In genomic region chr6:159098636-159099106, GRCh38 we compare ENCODE assay signal across 9 cellular contexts. TPM values are rescaled to one million over a fixed set of nuclear protein-coding genes. Genes with fewer than 3 reads are reported as not detected.
DNase-seq lines count a peak whose midpoint lies in the region; ATAC-seq and TF ChIP-seq lines count a peak whose summit lies in the region.
"Had no signal": no experiment of that assay in that cellular context is flagged by ENCODE, and none has a peak within 500 bp of the region (broad histone marks: within the 10 kb centered on the region; RNA-seq: fewer than 3 reads in every experiment).

No MANE protein-coding gene starts in this region.

- H3K4me3 Mint-ChIP-seq in CD4-positive, alpha-beta memory T cell, result peak overlapping the region; percentile 71 to 89 (median 81)

- CTCF ChIA-PET in CD4-positive, alpha-beta memory T cell (lab: Charles Lee; ENCODE audit: partially characterized antibody), result interaction anchor here (0.8 to 2.3 kb wide), 11 partner anchors 12 to 98 kb away, joined by 3 to 16 read pairs (median 4); partner anchors contain the start of genes RSPH3 and TAGAP
- CTCF ChIA-PET in OCI-LY7 (lab: Charles Lee; ENCODE audit: unreplicated experiment), result no interaction called here

- H3K27me3 Mint-ChIP-seq in CD4-positive, alpha-beta memory T cell, result no peaks in the 10 kb centered on the region

- H3K9me3 Mint-ChIP-seq in CD4-positive, alpha-beta memory T cell, result no peaks in the 10 kb centered on the region

- H3K9me3 ChIP-seq in CD4-positive, alpha-beta memory T cell (ENCODE audit: control insufficient read depth in 1 of 2, low read length in 2 of 2), result no peaks in the 10 kb centered on the region
- H3K9me3 ChIP-seq in OCI-LY7 (ENCODE audit: low read length), result no peaks in the 10 kb centered on the region

- H3K4me1 Mint-ChIP-seq in CD4-positive, alpha-beta memory T cell, result peaks cover 43 to 82% (median 60%) of the 10 kb centered on the region in 4 donors

- BruUV-seq in OCI-LY7 (replicated peaks; lab: Mats Ljungman, UMichigan), result no TSS peak

- no peak for ATAC-seq in HG02973 (IDR thresholded peaks at IDR 0.05; ENCODE audit: unreplicated experiment)
- ATAC-seq in GM18867 (IDR thresholded peaks at IDR 0.05; ENCODE audit: unreplicated experiment), result no peak

- peaks cover 64% of the 10 kb centered on the region for H3K4me1 ChIP-seq in CD4-positive, alpha-beta memory T cell (ENCODE audit: insufficient read depth, low read length)
- peaks cover 91% of the 10 kb centered on the region for H3K4me1 ChIP-seq in OCI-LY7 (ENCODE audit: insufficient read depth, low read length, poor library complexity, severe bottlenecking)

- peak; percentile 82 to 91 (median 88) for DNase-seq in CD4-positive, alpha-beta memory T cell
- DNase-seq in OCI-LY7 (ENCODE audit: low spot score), result peak; percentile 64
- peak; percentile 53 for DNase-seq in activated gamma-delta T cell treated with anti-CD3 and anti-CD28 coated beads, Interleukin-2, amount 50 U/mL, for 16 hours (ENCODE audit: low read depth)
- peak; percentile 53 for DNase-seq in retina
- no peak for DNase-seq in NCI-H524 (lab: John Stamatoyannopoulos, UW)
- no peak for DNase-seq in dedifferentiated amniotic fluid mesenchymal stem cell (ENCODE audit: extremely low spot score)
- DNase-seq: C1 segment of cervical spinal cord had no signal

- H3K36me3 ChIP-seq in CD4-positive, alpha-beta memory T cell (ENCODE audit: insufficient read depth, low read length), result no peaks in the 10 kb centered on the region
- no peaks in the 10 kb centered on the region for H3K36me3 ChIP-seq in OCI-LY7 (ENCODE audit: insufficient read depth, low read length)

- H4K20me1 ChIP-seq in OCI-LY7 (ENCODE audit: insufficient read depth, low read length), result no peaks in the 10 kb centered on the region

- peak overlapping the region in 1 of 2 donors; percentile 29 for H3K4me3 ChIP-seq in CD4-positive, alpha-beta memory T cell (ENCODE audit: low read length in 2 of 2)
- H3K4me3 ChIP-seq in OCI-LY7 (ENCODE audit: low read depth, low read length, poor library complexity, severe bottlenecking), result peak overlapping the region; percentile 14

- no peaks in the 10 kb centered on the region for H3K79me2 ChIP-seq in OCI-LY7 (ENCODE audit: insufficient read depth, low read depth, low read length)

- peak overlapping the region; percentile 84 for H2AFZ ChIP-seq in OCI-LY7 (ENCODE audit: low read length)

- no peak for TF ChIP-seq CTCF in OCI-LY7 (conservative IDR thresholded peaks at IDR 0.05; ENCODE audit: low read length)

- POLR2A ChIA-PET in CD4-positive, alpha-beta memory T cell (lab: Charles Lee; ENCODE audit: partially characterized antibody), result interaction anchor here (0.8 to 19.6 kb wide), 12 partner anchors 8 to 455 kb away, joined by 3 to 646 read pairs (median 6); partner anchors contain the start of gene TAGAP
- POLR2A ChIA-PET in OCI-LY7 (lab: Charles Lee), result interaction anchor here (0.7 to 1.8 kb wide), 5 partner anchors 16 to 383 kb away, joined by 3 to 7 read pairs (median 5); partner anchors contain the start of gene TAGAP

- intact Hi-C loops in CD4-positive, alpha-beta memory T cell (cut with micrococcal nuclease), result loop anchor here (1.0 kb wide), 2 partner anchors 36 to 56 kb away; no protein-coding TSS in a partner anchor
- intact Hi-C loops in OCI-LY7 (cut with micrococcal nuclease; ENCODE audit: unreplicated experiment), result no loop called here

- H3K4me2 ChIP-seq in OCI-LY7 (ENCODE audit: low read length), result peak overlapping the region; percentile 57

- H3K9me2 ChIP-seq in OCI-LY7 (ENCODE audit: insufficient read depth, low read length), result no peaks in the 10 kb centered on the region

- H3K36me3 Mint-ChIP-seq in CD4-positive, alpha-beta memory T cell, result no peaks in the 10 kb centered on the region

- peak overlapping the region; percentile 93 to 99 (median 98) for H3K27ac Mint-ChIP-seq in CD4-positive, alpha-beta memory T cell

- H3K27me3 ChIP-seq in CD4-positive, alpha-beta memory T cell (ENCODE audit: insufficient read depth, low read length), result no peaks in the 10 kb centered on the region

- H3K27ac ChIP-seq in CD4-positive, alpha-beta memory T cell (ENCODE audit: low read depth, low read length), result peak overlapping the region; percentile 76
- peak overlapping the region; percentile 52 for H3K27ac ChIP-seq in OCI-LY7 (ENCODE audit: low read depth, low read length, poor library complexity, severe bottlenecking)

RNA-seq across cellular contexts. Expression of gene TAGAP, which starts 53.9 kb away (rescaled TPM):
- 100 to 1,000 TPM; 160 to 161 TPM for total RNA-seq in CD4-positive, alpha-beta memory T cell
- 100 to 1,000 TPM; 215 to 276 TPM for polyA plus RNA-seq in CD4-positive, alpha-beta memory T cell
- 25.4 and 30.7 TPM in 2 replicates for total RNA-seq in OCI-LY7 (2014; rRNA removed; shearing (Covaris generic))
- total RNA-seq in OCI-LY7 (2022), result 22.7 and 23.6 TPM in 2 replicates

Comparison
In these comparisons a context has a peak if more than half of its experiments do, and no peak if none do; other contexts are left out.
1. DNase-seq: peak in CD4-positive, alpha-beta memory T cell (5 of 5), OCI-LY7 (single experiment), activated gamma-delta T cell treated with anti-CD3 and anti-CD28 coated beads, Interleukin-2, amount 50 U/mL, for 16 hours (single experiment) and retina (single experiment); none in NCI-H524 (0 of 2) and dedifferentiated amniotic fluid mesenchymal stem cell (single experiment).
2. RNA of gene TAGAP, which starts 53.9 kb away (total RNA-seq): 160 to 161 TPM in CD4-positive, alpha-beta memory T cell; 22.7 to 30.7 TPM in OCI-LY7; every median in the first group is over 4 times any median in the second.